In genomic region chr4:170138580-170139194, GRCh38 we compare ENCODE assay signal across 8 cellular contexts. TPM values are rescaled to one million over a fixed set of nuclear protein-coding genes. Genes with fewer than 3 reads are reported as not detected.
DNase-seq lines count a peak whose midpoint lies in the region; ATAC-seq and TF ChIP-seq lines count a peak whose summit lies in the region.

No MANE protein-coding gene starts in this region.

- POLR2A ChIA-PET in CD4-positive, alpha-beta T cell (lab: Charles Lee), result no interaction called here
- POLR2A ChIA-PET in activated CD4-positive, alpha-beta T cell treated with anti-CD3 and anti-CD28 coated beads, Interleukin-2, amount 10 ng/mL, durations not matched to agents 7 days and 5 days (lab: Charles Lee), result no interaction called here

- H3K27ac ChIP-seq in CD4-positive, alpha-beta T cell (ENCODE audit: low read depth, low read length), result no peak overlapping the region
- H3K27ac ChIP-seq in lung (ENCODE audit: low read depth in 1 of 2, low read length in 1 of 2), result no peak overlapping the region

- no peaks in the 10 kb centered on the region for H3K9me3 Mint-ChIP-seq in CD4-positive, alpha-beta T cell
- no peaks in the 10 kb centered on the region for H3K9me3 Mint-ChIP-seq in activated CD4-positive, alpha-beta T cell treated with anti-CD3 and anti-CD28 coated beads, Interleukin-2, amount 10 ng/mL, durations not matched to agents 7 days and 5 days

- H3K4me3 Mint-ChIP-seq in CD4-positive, alpha-beta T cell, result no peak overlapping the region
- no peak overlapping the region for H3K4me3 Mint-ChIP-seq in activated CD4-positive, alpha-beta T cell treated with anti-CD3 and anti-CD28 coated beads, Interleukin-2, amount 10 ng/mL, durations not matched to agents 7 days and 5 days

- no peaks in the 10 kb centered on the region for H3K27me3 ChIP-seq in CD4-positive, alpha-beta T cell (ENCODE audit: control insufficient read depth, insufficient read depth, low read length)
- no peaks in the 10 kb centered on the region for H3K27me3 ChIP-seq in lung (ENCODE audit: control insufficient read depth, insufficient read depth)

- DNase-seq in CD4-positive, alpha-beta T cell, result peak; percentile 28 to 63 (median 50)
- DNase-seq in NCI-H526 (lab: John Stamatoyannopoulos, UW), result peak; percentile 32 to 84
- DNase-seq in activated CD4-positive, alpha-beta T cell treated with anti-CD3 and anti-CD28 coated beads, Interleukin-2, amount 10 ng/mL, durations not matched to agents 7 days and 5 days, result peak; percentile 72
- peak; percentile 34 to 70 for DNase-seq in dermis microvascular lymphatic vessel endothelial cell (ENCODE audit: low read depth in 2 of 2)
- peak; percentile 73 for DNase-seq in lung (ENCODE audit: low spot score)
- DNase-seq in stimulated activated CD8-positive, alpha-beta memory T cell treated with anti-CD3 and anti-CD28 coated beads, Interleukin-12 subunit alpha, Interleukin-12 subunit beta, amount 100 ng/mL, for 4 hours (ENCODE audit: low read depth), result peak; percentile 8

- H3K4me3 ChIP-seq in lung, result no peak overlapping the region

- peaks cover 6% of the 10 kb centered on the region for H3K4me1 Mint-ChIP-seq in CD4-positive, alpha-beta T cell (ENCODE audit: low read depth)
- peaks cover 3% of the 10 kb centered on the region for H3K4me1 Mint-ChIP-seq in activated CD4-positive, alpha-beta T cell treated with anti-CD3 and anti-CD28 coated beads, Interleukin-2, amount 10 ng/mL, durations not matched to agents 7 days and 5 days

- H3K27me3 Mint-ChIP-seq in CD4-positive, alpha-beta T cell, result peaks cover 6% of the 10 kb centered on the region
- peaks cover 3% of the 10 kb centered on the region for H3K27me3 Mint-ChIP-seq in activated CD4-positive, alpha-beta T cell treated with anti-CD3 and anti-CD28 coated beads, Interleukin-2, amount 10 ng/mL, durations not matched to agents 7 days and 5 days

- H3K36me3 Mint-ChIP-seq in CD4-positive, alpha-beta T cell (ENCODE audit: low read depth), result no peaks in the 10 kb centered on the region
- H3K36me3 Mint-ChIP-seq in activated CD4-positive, alpha-beta T cell treated with anti-CD3 and anti-CD28 coated beads, Interleukin-2, amount 10 ng/mL, durations not matched to agents 7 days and 5 days (ENCODE audit: low read depth), result no peaks in the 10 kb centered on the region

- H3K4me1 ChIP-seq in lung (ENCODE audit: control insufficient read depth in 2 of 2, insufficient read depth in 2 of 2, low read length in 2 of 2), result no peaks in the 10 kb centered on the region

- H3K36me3 ChIP-seq in lung (ENCODE audit: control insufficient read depth in 2 of 2, insufficient read depth in 2 of 2, low read length in 2 of 2), result no peaks in the 10 kb centered on the region

- 7% methylated on average over 15 of the region's 15 CpGs for WGBS in lung, 2 donors

- H3K9me3 ChIP-seq in CD4-positive, alpha-beta T cell (ENCODE audit: control insufficient read depth, low read length), result no peaks in the 10 kb centered on the region
- H3K9me3 ChIP-seq in lung (ENCODE audit: control insufficient read depth in 2 of 2, insufficient read depth in 1 of 2, low read length in 1 of 2), result peaks cover 0 to 5% of the 10 kb centered on the region in 2 donors

- ATAC-seq in CD4-positive, alpha-beta T cell (ENCODE audit: poor library complexity), result no peak
- ATAC-seq in GM19372 (IDR thresholded peaks at IDR 0.05; ENCODE audit: low read depth, unreplicated experiment) (peak; percentile 95), HG03457 (IDR thresholded peaks at IDR 0.05; ENCODE audit: unreplicated experiment) (peak; percentile 86), lung (ENCODE audit: insufficient read depth, low FRiP score) (peak; percentile 70)

- peak; percentile 89 for TF ChIP-seq CTCF in CD4-positive, alpha-beta T cell (IDR thresholded peaks at IDR 0.05)
- peak; percentile 66 for TF ChIP-seq CTCF in lung (IDR thresholded peaks at IDR 0.05; ENCODE audit: control extremely low read depth, extremely low read depth)

- no peak overlapping the region for H3K27ac Mint-ChIP-seq in CD4-positive, alpha-beta T cell
- no peak overlapping the region for H3K27ac Mint-ChIP-seq in activated CD4-positive, alpha-beta T cell treated with anti-CD3 and anti-CD28 coated beads, Interleukin-2, amount 10 ng/mL, durations not matched to agents 7 days and 5 days

- CTCF ChIA-PET in CD4-positive, alpha-beta T cell (lab: Charles Lee), result no interaction called here
- CTCF ChIA-PET in activated CD4-positive, alpha-beta T cell treated with anti-CD3 and anti-CD28 coated beads, Interleukin-2, amount 10 ng/mL, durations not matched to agents 7 days and 5 days (lab: Charles Lee), result no interaction called here

- intact Hi-C loops in CD4-positive, alpha-beta T cell (cut with DNase I, micrococcal nuclease), result no loop called here

RNA-seq across cellular contexts. Expression of gene AADAT, which starts 48.9 kb away (rescaled TPM):
- not detected for total RNA-seq in CD4-positive, alpha-beta T cell
- not detected for total RNA-seq in activated CD4-positive, alpha-beta T cell treated with anti-CD3 and anti-CD28 coated beads, Interleukin-2, amount 10 ng/mL, durations not matched to agents 7 days and 5 days
- total RNA-seq in dermis microvascular lymphatic vessel endothelial cell (0.51 and 1.4 TPM in 2 replicates), lung (10 to 100 TPM in 1 of 2 donors, 1 to 10 TPM in 1; 7.1 to 14.0 TPM)
- 1 to 10 TPM; 2.2 to 6.5 TPM for polyA plus RNA-seq in lung

Comparison
In these comparisons a context has a peak if more than half of its experiments do, and no peak if none do; other contexts are left out.
1. DNase-seq: peak in every context shown above with its lines; median percentile 73 in lung; 72 in activated CD4-positive, alpha-beta T cell treated with anti-CD3 and anti-CD28 coated beads, Interleukin-2, amount 10 ng/mL, durations not matched to agents 7 days and 5 days; 58 in NCI-H526; 52 in dermis microvascular lymphatic vessel endothelial cell; 50 in CD4-positive, alpha-beta T cell; 8 in stimulated activated CD8-positive, alpha-beta memory T cell treated with anti-CD3 and anti-CD28 coated beads, Interleukin-12 subunit alpha, Interleukin-12 subunit beta, amount 100 ng/mL, for 4 hours.